9 cellular contexts compared by ENCODE assay signal in genomic region chr20:49964964-49965780, GRCh38. TPM values are rescaled to one million over a fixed set of nuclear protein-coding genes. Genes with fewer than 3 reads are reported as not detected.
DNase-seq lines count a peak whose midpoint lies in the region; ATAC-seq, FAIRE-seq and TF ChIP-seq lines count a peak whose summit lies in the region.
"Had no signal": no experiment of that assay in that cellular context is flagged by ENCODE, and none has a peak within 500 bp of the region (broad histone marks: within the 10 kb centered on the region; RNA-seq: fewer than 3 reads in every experiment).

No MANE protein-coding gene starts in this region.

- 52% methylated on average over 5 of the region's 5 CpGs for WGBS in HepG2 (ENCODE audit: low lambda C conversion rate)

- 0 out of 2 replicates have a peak overlapping the region, but pooled peaks have one; percentile 0 for H3K4me2 ChIP-seq in HepG2 (ENCODE audit: low read depth, low read length)

- DNase-seq in activated CD4-positive, alpha-beta T cell treated with anti-CD3 and anti-CD28 coated beads, Interleukin-2, amount 10 ng/mL, durations not matched to agents 24 days and 14 days, result peak; percentile 75
- no peak for DNase-seq in activated CD4-positive, alpha-beta T cell treated with anti-CD3 and anti-CD28 coated beads for 4 hours
- DNase-seq in KBM-7 (peak; percentile 75), HepG2 (ENCODE audit: low spot score) (peak; percentile 76), NCI-H187 (lab: John Stamatoyannopoulos, UW) (no peak)
- no peak for DNase-seq in activated CD8-positive, alpha-beta memory T cell treated with anti-CD3 and anti-CD28 coated beads, Interleukin-2, amount 50 U/mL, for 4 hours
- DNase-seq: activated naive CD8-positive, alpha-beta T cell treated with anti-CD3 and anti-CD28 coated beads, Interleukin-2, amount 10 ng/mL, durations not matched to agents 7 days and 5 days had no signal

- no peaks in the 10 kb centered on the region for H3K9me3 Mint-ChIP-seq in activated CD4-positive, alpha-beta T cell treated with anti-CD3 and anti-CD28 coated beads, Interleukin-2, amount 10 ng/mL, durations not matched to agents 24 days and 14 days
- H3K9me3 Mint-ChIP-seq: activated naive CD8-positive, alpha-beta T cell treated with anti-CD3 and anti-CD28 coated beads, Interleukin-2, amount 10 ng/mL, durations not matched to agents 7 days and 5 days had no signal

- no peaks in the 10 kb centered on the region for H3K9me3 ChIP-seq in HepG2 (ENCODE audit: low read length)

- H3K27ac ChIP-seq in HepG2 (ENCODE audit: extremely low read length, insufficient read depth, low read length), result peak overlapping the region; percentile 1

- TF ChIP-seq CTCF in WI38 (IDR thresholded peaks at IDR 0.05; ENCODE audit: low read depth, low read length) (peak; percentile 54), HepG2 (CRISPR knock-in tag; IDR thresholded peaks at IDR 0.05) (peak; percentile 92)

- no TSS peak for BruUV-seq in HepG2 (replicated peaks; lab: Mats Ljungman, UMichigan)

- H3K4me3 ChIP-seq in WI38 (ENCODE audit: low read depth, low read length) (no peak overlapping the region), HepG2 (replicated peaks in 1 of 3; ENCODE audit: insufficient read depth in 1 of 3, low read depth in 2 of 3, low read length in 3 of 3) (no peak overlapping the region)

- POLR2A ChIA-PET in HepG2 (lab: Yijun Ruan, JAX), result interaction anchor here (0.6 to 1.9 kb wide), 8 partner anchors 11 to 279 kb away, joined by 3 to 7 read pairs (median 4); partner anchors contain the start of gene RNF114

- peak; percentile 60 for FAIRE-seq in HepG2 (lab: Jason Lieb, UNC)

- ATAC-seq in HepG2 (peak; percentile 91), GM21528 (IDR thresholded peaks at IDR 0.05; ENCODE audit: low FRiP score, unreplicated experiment) (no peak)

- no peak overlapping the region for H3K9ac ChIP-seq in HepG2 (ENCODE audit: insufficient read depth, low read depth, low read length)

- no peaks in the 10 kb centered on the region for H3K27me3 ChIP-seq in HepG2 (ENCODE audit: control insufficient read depth in 1 of 2, insufficient read depth in 2 of 2, low read length in 2 of 2)

- H3K27me3 Mint-ChIP-seq in activated CD4-positive, alpha-beta T cell treated with anti-CD3 and anti-CD28 coated beads, Interleukin-2, amount 10 ng/mL, durations not matched to agents 24 days and 14 days, result no peaks in the 10 kb centered on the region
- H3K27me3 Mint-ChIP-seq: activated naive CD8-positive, alpha-beta T cell treated with anti-CD3 and anti-CD28 coated beads, Interleukin-2, amount 10 ng/mL, durations not matched to agents 7 days and 5 days had no signal

- H2AFZ ChIP-seq in HepG2 (ENCODE audit: low read length), result no peak overlapping the region

- H3K4me1 Mint-ChIP-seq in activated CD4-positive, alpha-beta T cell treated with anti-CD3 and anti-CD28 coated beads, Interleukin-2, amount 10 ng/mL, durations not matched to agents 24 days and 14 days, result no peaks in the 10 kb centered on the region
- H3K4me1 Mint-ChIP-seq: activated naive CD8-positive, alpha-beta T cell treated with anti-CD3 and anti-CD28 coated beads, Interleukin-2, amount 10 ng/mL, durations not matched to agents 7 days and 5 days had no signal

- no peaks in the 10 kb centered on the region for H3K79me2 ChIP-seq in HepG2 (ENCODE audit: insufficient read depth, low read length)

- intact Hi-C loops in activated CD4-positive, alpha-beta T cell treated with anti-CD3 and anti-CD28 coated beads, Interleukin-2, amount 10 ng/mL, durations not matched to agents 24 days and 14 days (cut with micrococcal nuclease), result no loop called here
- intact Hi-C loops in HepG2 (cut with micrococcal nuclease; ENCODE audit: unreplicated experiment), result no loop called here

- peaks cover 39% of the 10 kb centered on the region for H3K4me1 ChIP-seq in HepG2 (ENCODE audit: insufficient read depth, low read length)

- H3K36me3 ChIP-seq in HepG2 (replicated peaks in 1 of 2; ENCODE audit: control insufficient read depth in 1 of 2, insufficient read depth in 2 of 2, low read length in 2 of 2), result no peaks in the 10 kb centered on the region

- peak; percentile 64 for TF ChIP-seq RAD21 in HepG2 (CRISPR knock-in tag; IDR thresholded peaks at IDR 0.05)

- CTCF ChIA-PET in HepG2 (lab: Yijun Ruan, JAX; ENCODE audit: low intra/inter-chr PET ratio, low total read pairs), result interaction anchor here (1.4 kb wide), 1 partner anchor 106 kb away, joined by 12 read pairs; no protein-coding TSS in a partner anchor

- no peak overlapping the region for H3K4me3 Mint-ChIP-seq in activated CD4-positive, alpha-beta T cell treated with anti-CD3 and anti-CD28 coated beads, Interleukin-2, amount 10 ng/mL, durations not matched to agents 24 days and 14 days
- H3K4me3 Mint-ChIP-seq: activated naive CD8-positive, alpha-beta T cell treated with anti-CD3 and anti-CD28 coated beads, Interleukin-2, amount 10 ng/mL, durations not matched to agents 7 days and 5 days had no signal

- TF ChIP-seq POLR2A in HepG2 (IDR thresholded peaks at IDR 0.05; ENCODE audit: insufficient read depth in 1 of 2, low read depth in 2 of 2, low read length in 2 of 2), result no peak

- in situ Hi-C loops in KBM-7 (cut with MboI; ENCODE audit: low pct_unique_long_range_greater_than_20kb, low sequenced_read_pairs) (no loop called here), HepG2 (cut with HindIII; ENCODE audit: extremely low pct_ligation_motif_present, low pct_unique_long_range_greater_than_20kb) (no loop called here)

- no peaks in the 10 kb centered on the region for H4K20me1 ChIP-seq in HepG2 (ENCODE audit: insufficient read depth, low read length)

- H3K36me3 Mint-ChIP-seq in activated CD4-positive, alpha-beta T cell treated with anti-CD3 and anti-CD28 coated beads, Interleukin-2, amount 10 ng/mL, durations not matched to agents 24 days and 14 days (ENCODE audit: low read depth), result peaks cover 2% of the 10 kb centered on the region

- no peak for TF ChIP-seq EP300 in HepG2 (IDR thresholded peaks at IDR 0.05; ENCODE audit: low read depth in 2 of 2, low read length in 2 of 2)
- no peak for TF ChIP-seq EP300 in HepG2 (CRISPR knock-in tag; IDR thresholded peaks at IDR 0.05; ENCODE audit: borderline replicate concordance)

- H3K27ac Mint-ChIP-seq in activated CD4-positive, alpha-beta T cell treated with anti-CD3 and anti-CD28 coated beads, Interleukin-2, amount 10 ng/mL, durations not matched to agents 24 days and 14 days, result no peak overlapping the region
- H3K27ac Mint-ChIP-seq: activated naive CD8-positive, alpha-beta T cell treated with anti-CD3 and anti-CD28 coated beads, Interleukin-2, amount 10 ng/mL, durations not matched to agents 7 days and 5 days had no signal

RNA-seq across cellular contexts. Expression of gene SNAI1, which starts 17.6 kb away (rescaled TPM):
- 1.6 and 2.3 TPM in 2 replicates for total RNA-seq in activated CD4-positive, alpha-beta T cell treated with anti-CD3 and anti-CD28 coated beads, Interleukin-2, amount 10 ng/mL, durations not matched to agents 24 days and 14 days
- total RNA-seq in HepG2 (2016; rRNA removed; fragmentation: Illumina TruSeq; extraction: Trizol), result 1.3 and 1.4 TPM in 2 replicates
- 0.35 and 0.40 TPM in 2 replicates for total RNA-seq in HepG2 (2016; cell fraction: cytosol; rRNA removed; fragmentation: Illumina TruSeq; extraction: Trizol; ENCODE audit: low read depth)
- total RNA-seq in HepG2 (2016; cell fraction: insoluble cytoplasmic fraction; rRNA removed; fragmentation: Illumina TruSeq; extraction: Trizol), result 1.1 and 1.4 TPM in 2 replicates
- 0.68 and 1.4 TPM in 2 replicates for total RNA-seq in HepG2 (2016; cell fraction: membrane; rRNA removed; fragmentation: Illumina TruSeq; extraction: Trizol)
- total RNA-seq in HepG2 (2016; cell fraction: nucleus; rRNA removed; fragmentation: Illumina TruSeq; extraction: Trizol), result 1.4 and 2.3 TPM in 2 replicates
- polyA plus RNA-seq in HepG2 (2011; rRNA removed), result 1.3 and 1.5 TPM in 2 replicates
- 0.35 and 0.76 TPM in 2 replicates for polyA plus RNA-seq in HepG2 (2011; cell fraction: cytosol; rRNA removed)
- polyA plus RNA-seq in HepG2 (2011; cell fraction: nucleus; rRNA removed), result 3.0 and 3.7 TPM in 2 replicates
- 1.5 and 1.6 TPM in 2 replicates for polyA plus RNA-seq in HepG2 (2012)
- polyA plus RNA-seq in HepG2 (2016; cell fraction: cytosol; fragmentation: Illumina TruSeq; extraction: Trizol; ENCODE audit: low read depth), result 0.55 and 0.59 TPM in 2 replicates
- 2.2 and 3.6 TPM in 2 replicates for polyA plus RNA-seq in HepG2 (2016; cell fraction: insoluble cytoplasmic fraction; fragmentation: Illumina TruSeq; extraction: Trizol; ENCODE audit: low read depth)
- polyA plus RNA-seq in HepG2 (2016; cell fraction: membrane; fragmentation: Illumina TruSeq; extraction: Trizol; ENCODE audit: low read depth), result 0.93 and 1.2 TPM in 2 replicates
- polyA plus RNA-seq in HepG2 (2016; cell fraction: nucleus; fragmentation: Illumina TruSeq; extraction: Trizol; ENCODE audit: insufficient read depth, low read depth), result 3.5 and 4.2 TPM in 2 replicates
- polyA minus RNA-seq in HepG2 (2011; rRNA and poly(A)+ RNA removed; ENCODE audit: low replicate concordance), result 1.4 and 7.4 TPM in 2 replicates
- 0.40 and 0.79 TPM in 2 replicates for polyA minus RNA-seq in HepG2 (2011; cell fraction: cytosol; rRNA and poly(A)+ RNA removed)
- 0.77 and 1.6 TPM in 2 replicates for polyA minus RNA-seq in HepG2 (2011; cell fraction: nucleus; rRNA and poly(A)+ RNA removed)

RNA-seq across cellular contexts. Expression of gene RNF114, which starts 29.0 kb away (rescaled TPM):
- total RNA-seq in activated CD4-positive, alpha-beta T cell treated with anti-CD3 and anti-CD28 coated beads, Interleukin-2, amount 10 ng/mL, durations not matched to agents 24 days and 14 days, result 60.1 and 69.3 TPM in 2 replicates
- total RNA-seq in HepG2 (2016; rRNA removed; fragmentation: Illumina TruSeq; extraction: Trizol), result 119 and 137 TPM in 2 replicates
- 20.7 and 21.9 TPM in 2 replicates for total RNA-seq in HepG2 (2016; cell fraction: cytosol; rRNA removed; fragmentation: Illumina TruSeq; extraction: Trizol; ENCODE audit: low read depth)
- 117 and 134 TPM in 2 replicates for total RNA-seq in HepG2 (2016; cell fraction: insoluble cytoplasmic fraction; rRNA removed; fragmentation: Illumina TruSeq; extraction: Trizol)
- total RNA-seq in HepG2 (2016; cell fraction: membrane; rRNA removed; fragmentation: Illumina TruSeq; extraction: Trizol), result 58.2 and 60.7 TPM in 2 replicates
- 54.0 and 64.8 TPM in 2 replicates for total RNA-seq in HepG2 (2016; cell fraction: nucleus; rRNA removed; fragmentation: Illumina TruSeq; extraction: Trizol)
- 120 and 126 TPM in 2 replicates for polyA plus RNA-seq in HepG2 (2011; rRNA removed)
- 177 and 201 TPM in 2 replicates for polyA plus RNA-seq in HepG2 (2011; cell fraction: cytosol; rRNA removed)
- 108 and 112 TPM in 2 replicates for polyA plus RNA-seq in HepG2 (2011; cell fraction: nucleus; rRNA removed)
- polyA plus RNA-seq in HepG2 (2012), result 108 and 111 TPM in 2 replicates
- polyA plus RNA-seq in HepG2 (2016; cell fraction: cytosol; fragmentation: Illumina TruSeq; extraction: Trizol; ENCODE audit: low read depth), result 27.1 and 29.4 TPM in 2 replicates
- polyA plus RNA-seq in HepG2 (2016; cell fraction: insoluble cytoplasmic fraction; fragmentation: Illumina TruSeq; extraction: Trizol; ENCODE audit: low read depth), result 140 and 169 TPM in 2 replicates
- 33.3 and 36.2 TPM in 2 replicates for polyA plus RNA-seq in HepG2 (2016; cell fraction: membrane; fragmentation: Illumina TruSeq; extraction: Trizol; ENCODE audit: low read depth)
- 104 and 116 TPM in 2 replicates for polyA plus RNA-seq in HepG2 (2016; cell fraction: nucleus; fragmentation: Illumina TruSeq; extraction: Trizol; ENCODE audit: insufficient read depth, low read depth)
- 71.3 and 124 TPM in 2 replicates for polyA minus RNA-seq in HepG2 (2011; rRNA and poly(A)+ RNA removed; ENCODE audit: low replicate concordance)
- polyA minus RNA-seq in HepG2 (2011; cell fraction: cytosol; rRNA and poly(A)+ RNA removed), result 93.0 and 100 TPM in 2 replicates
- 73.1 and 76.2 TPM in 2 replicates for polyA minus RNA-seq in HepG2 (2011; cell fraction: nucleus; rRNA and poly(A)+ RNA removed)

RNA-seq across cellular contexts. Expression of gene SPATA2, which starts 49.8 kb away (rescaled TPM):
- 8.8 and 9.9 TPM in 2 replicates for total RNA-seq in activated CD4-positive, alpha-beta T cell treated with anti-CD3 and anti-CD28 coated beads, Interleukin-2, amount 10 ng/mL, durations not matched to agents 24 days and 14 days
- total RNA-seq in HepG2 (2016; rRNA removed; fragmentation: Illumina TruSeq; extraction: Trizol), result 3.2 and 4.3 TPM in 2 replicates
- 1.9 TPM in 2 replicates for total RNA-seq in HepG2 (2016; cell fraction: cytosol; rRNA removed; fragmentation: Illumina TruSeq; extraction: Trizol; ENCODE audit: low read depth)
- 3.3 and 3.4 TPM in 2 replicates for total RNA-seq in HepG2 (2016; cell fraction: insoluble cytoplasmic fraction; rRNA removed; fragmentation: Illumina TruSeq; extraction: Trizol)
- total RNA-seq in HepG2 (2016; cell fraction: membrane; rRNA removed; fragmentation: Illumina TruSeq; extraction: Trizol), result 5.6 and 6.9 TPM in 2 replicates
- 3.5 and 4.4 TPM in 2 replicates for total RNA-seq in HepG2 (2016; cell fraction: nucleus; rRNA removed; fragmentation: Illumina TruSeq; extraction: Trizol)
- 8.7 and 9.5 TPM in 2 replicates for polyA plus RNA-seq in HepG2 (2011; rRNA removed)
- 6.2 and 6.7 TPM in 2 replicates for polyA plus RNA-seq in HepG2 (2011; cell fraction: cytosol; rRNA removed)
- 9.5 and 9.7 TPM in 2 replicates for polyA plus RNA-seq in HepG2 (2011; cell fraction: nucleus; rRNA removed)
- polyA plus RNA-seq in HepG2 (2012), result 7.5 and 8.6 TPM in 2 replicates
- polyA plus RNA-seq in HepG2 (2016; cell fraction: cytosol; fragmentation: Illumina TruSeq; extraction: Trizol; ENCODE audit: low read depth), result 2.9 and 3.5 TPM in 2 replicates
- polyA plus RNA-seq in HepG2 (2016; cell fraction: insoluble cytoplasmic fraction; fragmentation: Illumina TruSeq; extraction: Trizol; ENCODE audit: low read depth), result 8.7 and 11.5 TPM in 2 replicates
- 9.3 and 9.7 TPM in 2 replicates for polyA plus RNA-seq in HepG2 (2016; cell fraction: membrane; fragmentation: Illumina TruSeq; extraction: Trizol; ENCODE audit: low read depth)
- polyA plus RNA-seq in HepG2 (2016; cell fraction: nucleus; fragmentation: Illumina TruSeq; extraction: Trizol; ENCODE audit: insufficient read depth, low read depth), result 11.3 and 13.5 TPM in 2 replicates
- 11.4 and 11.8 TPM in 2 replicates for polyA minus RNA-seq in HepG2 (2011; rRNA and poly(A)+ RNA removed; ENCODE audit: low replicate concordance)
- polyA minus RNA-seq in HepG2 (2011; cell fraction: cytosol; rRNA and poly(A)+ RNA removed), result 6.0 and 6.9 TPM in 2 replicates
- polyA minus RNA-seq in HepG2 (2011; cell fraction: nucleus; rRNA and poly(A)+ RNA removed), result 5.5 and 6.7 TPM in 2 replicates

Comparison
In these comparisons a context has a peak if more than half of its experiments do, and no peak if none do; other contexts are left out.
1. DNase-seq: peak in activated CD4-positive, alpha-beta T cell treated with anti-CD3 and anti-CD28 coated beads, Interleukin-2, amount 10 ng/mL, durations not matched to agents 24 days and 14 days (single experiment), KBM-7 (single experiment) and HepG2 (single experiment); none in activated CD4-positive, alpha-beta T cell treated with anti-CD3 and anti-CD28 coated beads for 4 hours (0 of 2), activated CD8-positive, alpha-beta memory T cell treated with anti-CD3 and anti-CD28 coated beads, Interleukin-2, amount 50 U/mL, for 4 hours (single experiment) and NCI-H187 (0 of 2).